1 cellular context compared by ENCODE assay signal in the genomic region with DNA sequence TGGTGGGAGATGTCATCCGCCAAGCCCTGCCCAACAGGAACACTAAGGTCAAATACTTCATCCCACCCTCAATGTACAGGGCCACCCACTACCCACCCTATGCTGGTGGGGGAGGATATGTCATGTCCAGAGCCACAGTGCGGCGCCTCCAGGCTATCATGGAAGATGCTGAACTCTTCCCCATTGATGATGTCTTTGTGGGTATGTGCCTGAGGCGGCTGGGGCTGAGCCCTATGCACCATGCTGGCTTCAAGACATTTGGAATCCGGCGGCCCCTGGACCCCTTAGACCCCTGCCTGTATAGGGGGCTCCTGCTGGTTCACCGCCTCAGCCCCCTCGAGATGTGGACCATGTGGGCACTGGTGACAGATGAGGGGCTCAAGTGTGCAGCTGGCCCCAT.
A peak's percentile ranks its signal among the peaks of the same experiment; 100 is the strongest.
TF ChIP-seq lines count a peak whose summit lies in the region.

No MANE protein-coding gene starts in this region.

TF ChIP-seq in H1, 55 proteins besides CTCF, POLR2A, EP300 and RAD21:
- TF ChIP-seq EGR1 (IDR thresholded peaks at IDR 0.05; ENCODE audit: borderline replicate concordance, low read depth, low read length) (no peak), POLR2AphosphoS5 (IDR thresholded peaks at IDR 0.05; ENCODE audit: low read depth, low read length) (0 out of 2 replicates have a peak, but pooled peaks have one; percentile 17)
